Comparison of ENCODE assay signal across 8 cellular contexts in the genomic region with DNA sequence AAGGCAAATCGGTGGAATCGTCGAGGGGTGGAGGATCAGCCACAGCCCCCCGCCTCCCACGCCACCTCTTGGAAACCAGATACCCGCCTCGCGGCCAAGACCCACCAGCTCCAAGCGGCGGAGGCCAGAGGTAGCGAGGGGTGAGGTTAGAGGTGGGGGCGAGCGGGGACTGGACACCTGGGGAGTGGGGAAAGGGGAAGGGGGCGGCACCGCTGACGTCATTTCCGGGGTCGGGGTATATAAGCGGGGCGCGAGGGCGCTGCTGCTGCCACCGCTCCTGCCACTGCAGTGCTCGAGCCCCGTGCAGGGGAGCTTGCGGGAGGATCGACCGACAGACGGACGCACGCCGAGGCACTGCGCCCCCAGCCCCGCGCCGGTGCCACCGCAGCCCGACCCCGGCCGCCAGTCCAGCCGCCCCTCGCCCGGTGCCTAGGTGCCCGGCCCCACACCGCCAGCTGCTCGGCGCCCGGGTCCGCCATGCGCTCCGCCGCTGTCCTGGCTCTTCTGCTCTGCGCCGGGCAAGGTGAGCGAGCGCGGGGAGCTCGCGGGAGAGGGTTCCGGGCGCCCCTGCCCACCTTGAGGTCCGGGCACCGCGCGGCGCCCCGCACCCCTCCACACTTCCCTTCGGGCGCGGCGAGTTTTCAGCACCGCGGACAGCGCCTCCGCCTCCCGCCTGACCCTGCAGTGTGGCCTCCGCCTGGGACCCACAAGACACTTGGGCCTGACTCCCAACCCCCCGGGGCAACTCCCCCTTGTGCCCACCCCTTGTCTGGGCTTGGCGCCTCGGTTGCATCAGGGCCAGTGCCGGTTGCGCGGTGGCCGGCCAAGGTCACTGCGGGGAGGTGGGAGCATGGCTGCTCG. TPM values are rescaled to one million over a fixed set of nuclear protein-coding genes. Genes with fewer than 3 reads are reported as not detected.
DNase-seq lines count a peak whose midpoint lies in the region; ATAC-seq, FAIRE-seq and TF ChIP-seq lines count a peak whose summit lies in the region.

A gene with protein sequence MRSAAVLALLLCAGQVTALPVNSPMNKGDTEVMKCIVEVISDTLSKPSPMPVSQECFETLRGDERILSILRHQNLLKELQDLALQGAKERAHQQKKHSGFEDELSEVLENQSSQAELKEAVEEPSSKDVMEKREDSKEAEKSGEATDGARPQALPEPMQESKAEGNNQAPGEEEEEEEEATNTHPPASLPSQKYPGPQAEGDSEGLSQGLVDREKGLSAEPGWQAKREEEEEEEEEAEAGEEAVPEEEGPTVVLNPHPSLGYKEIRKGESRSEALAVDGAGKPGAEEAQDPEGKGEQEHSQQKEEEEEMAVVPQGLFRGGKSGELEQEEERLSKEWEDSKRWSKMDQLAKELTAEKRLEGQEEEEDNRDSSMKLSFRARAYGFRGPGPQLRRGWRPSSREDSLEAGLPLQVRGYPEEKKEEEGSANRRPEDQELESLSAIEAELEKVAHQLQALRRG (plus strand): TSS at position 268 of the 861 bp plus-strand sequence. CDS start 210 bp downstream, at position 478.

- no peak within 1 kb of the TSS for H3K23ac ChIP-seq in H1 (ENCODE audit: insufficient read length)

- no peak within 1 kb of the TSS for H2BK20ac ChIP-seq in H1 (ENCODE audit: low read length)

- H3K27me3 Mint-ChIP-seq in activated CD4-positive, alpha-beta T cell treated with anti-CD3 and anti-CD28 coated beads, Interleukin-2, amount 10 ng/mL, durations not matched to agents 24 days and 14 days, result peaks cover 14% of the 10 kb centered on the region

- no peak within 1 kb of the TSS for H3K4ac ChIP-seq in H1 (replicated peaks; ENCODE audit: insufficient read length, low read depth, low read length)

- H3K4me1 ChIP-seq in H1 (replicated peaks in 1 of 4; ENCODE audit: control insufficient read depth in 3 of 4, insufficient read depth in 4 of 4, low read length in 3 of 4) (peaks cover 0 to 15% (median 4%) of the 10 kb centered on the region in 4 experiments; a peak in 4 of 7 replicates), upper lobe of right lung (no peaks in the 10 kb centered on the region)

- no peak within 1 kb of the TSS for H2BK120ac ChIP-seq in H1 (replicated peaks; ENCODE audit: low read depth, low read length)

- TF ChIP-seq POLR2A in GM12891 (IDR thresholded peaks at IDR 0.05; ENCODE audit: low read depth, low read length), result no peak
- peak in 1 of 2 experiments; percentile 79; a peak in 2 of 3 replicates for TF ChIP-seq POLR2A in H1 (IDR thresholded peaks at IDR 0.05; ENCODE audit: control extremely low read depth in 1 of 2, low read depth in 2 of 2, low read length in 2 of 2)

- WGBS in H1 (ENCODE audit: extremely low coverage in 1 of 2, insufficient coverage in 1 of 2, insufficient read length in 1 of 2, insufficient replicate concordance in 2 of 2, low coverage in 1 of 2, low lambda C conversion rate in 2 of 2, missing lambda C conversion rate in 1 of 2), 2 experiments, result 3% methylated on average over 45 of the region's 86 CpGs; no CpG with 5 or more reads in 1 of the 2 experiments

- H3K23me2 ChIP-seq in H1 (ENCODE audit: low read depth, low read length), result peaks cover 13% of the 10 kb centered on the region; the same call in 1 of the 2 replicates

- H3K79me1 ChIP-seq in H1 (ENCODE audit: low read depth, low read length), result no peaks in the 10 kb centered on the region

- no peak within 1 kb of the TSS for H3K27ac Mint-ChIP-seq in activated CD4-positive, alpha-beta T cell treated with anti-CD3 and anti-CD28 coated beads, Interleukin-2, amount 10 ng/mL, durations not matched to agents 24 days and 14 days

- POLR2A ChIA-PET in H1 (lab: Charles Lee; ENCODE audit: partially characterized antibody), result interaction anchor here (0.7 to 1.9 kb wide), 6 partner anchors 9 to 174 kb away, joined by 3 to 10 read pairs (median 4); no protein-coding TSS in a partner anchor

- peak; percentile 74 for ATAC-seq in upper lobe of right lung
- ATAC-seq in HG02885 (IDR thresholded peaks at IDR 0.05; ENCODE audit: poor library complexity, unreplicated experiment), result no peak
- ATAC-seq in HG03460 (IDR thresholded peaks at IDR 0.05; ENCODE audit: unreplicated experiment), result no peak

- peaks cover 0 to 3% of the 10 kb centered on the region in 2 experiments for H4K20me1 ChIP-seq in H1 (replicated peaks in 1 of 2; ENCODE audit: control insufficient read depth in 1 of 2, insufficient read depth in 2 of 2, low read length in 2 of 2)

- peak within 1 kb of the TSS; percentile 72; the same call in 1 of the 2 replicates for H4K8ac ChIP-seq in H1 (ENCODE audit: extremely low read depth, insufficient read depth, low read length)

- no peak within 1 kb of the TSS for H3K4me3 Mint-ChIP-seq in activated CD4-positive, alpha-beta T cell treated with anti-CD3 and anti-CD28 coated beads, Interleukin-2, amount 10 ng/mL, durations not matched to agents 24 days and 14 days

- H2BK5ac ChIP-seq in H1 (ENCODE audit: low read depth, low read length), result no peak within 1 kb of the TSS; the same call in 1 of the 2 replicates

- no peaks in the 10 kb centered on the region for H3K9me3 Mint-ChIP-seq in activated CD4-positive, alpha-beta T cell treated with anti-CD3 and anti-CD28 coated beads, Interleukin-2, amount 10 ng/mL, durations not matched to agents 24 days and 14 days

- no peak for TF ChIP-seq RAD21 in H1 (IDR thresholded peaks at IDR 0.05 in 1 of 2, conservative IDR thresholded peaks at IDR 0.05 in 1 of 2; ENCODE audit: low read depth in 2 of 2, low read length in 2 of 2)

- no peaks in the 10 kb centered on the region for H3K36me3 ChIP-seq in H1 (ENCODE audit: control insufficient read depth in 2 of 4, insufficient read depth in 4 of 4, low read length in 3 of 4)
- no peaks in the 10 kb centered on the region for H3K36me3 ChIP-seq in upper lobe of right lung

- H3K4me3 ChIP-seq in H1 (ENCODE audit: extremely low read depth in 1 of 4, insufficient read depth in 2 of 4, low read depth in 3 of 4, low read length in 4 of 4), result peak within 1 kb of the TSS; percentile 36 to 79 (median 68)
- H3K4me3 ChIP-seq in upper lobe of right lung, result no peak within 1 kb of the TSS

- CTCF ChIA-PET in H1 (lab: Charles Lee; ENCODE audit: partially characterized antibody), result interaction anchor here (0.8 to 1.2 kb wide), 2 partner anchors 11 to 209 kb away, joined by 3 read pairs; no protein-coding TSS in a partner anchor

- H3K14ac ChIP-seq in H1 (ENCODE audit: insufficient read length), result no peak within 1 kb of the TSS

- H3K56ac ChIP-seq in H1 (replicated peaks; ENCODE audit: insufficient read length, low read depth, low read length), result no peak within 1 kb of the TSS

- FAIRE-seq in GM12891 (lab: Jason Lieb, UNC), result no peak
- no peak for FAIRE-seq in H1 (lab: Jason Lieb, UNC)

- no peak for TF ChIP-seq EP300 in H1 (IDR thresholded peaks at IDR 0.05; ENCODE audit: borderline replicate concordance in 1 of 2, low read depth in 2 of 2, low read length in 2 of 2)

- peaks cover 0 to 7% (median 2%) of the 10 kb centered on the region in 4 experiments; a peak in 3 of 7 replicates for H3K27me3 ChIP-seq in H1 (replicated peaks in 1 of 4; ENCODE audit: control insufficient read depth in 3 of 4, extremely low read depth in 1 of 4, insufficient read depth in 3 of 4, low read length in 3 of 4)
- peaks cover 22% of the 10 kb centered on the region for H3K27me3 ChIP-seq in upper lobe of right lung

- H3K4me2 ChIP-seq in H1 (ENCODE audit: insufficient read depth in 1 of 2, low read depth in 2 of 2, low read length in 2 of 2), result peak within 1 kb of the TSS; percentile 47 to 95

- H3K18ac ChIP-seq in H1 (ENCODE audit: extremely low read depth, low read length), result peak within 1 kb of the TSS; percentile 48; the same call in 1 of the 2 replicates

- TF ChIP-seq CTCF in H1 (IDR thresholded peaks at IDR 0.05; ENCODE audit: control extremely low read depth in 1 of 3, insufficient read depth in 1 of 3, low read depth in 1 of 3, low read length in 3 of 3) (no peak), upper lobe of right lung (IDR thresholded peaks at IDR 0.05) (no peak)

- H2BK15ac ChIP-seq in H1 (ENCODE audit: low read length), result no peak within 1 kb of the TSS

- intact Hi-C loops in activated CD4-positive, alpha-beta T cell treated with anti-CD3 and anti-CD28 coated beads, Interleukin-2, amount 10 ng/mL, durations not matched to agents 24 days and 14 days (cut with micrococcal nuclease), result no loop called here
- intact Hi-C loops in upper lobe of right lung (cut with DNase I), result no loop called here

- peak within 1 kb of the TSS; percentile 97; the same call in 1 of the 2 replicates for H2AFZ ChIP-seq in H1 (ENCODE audit: low read length)

- no peak within 1 kb of the TSS for H2AK5ac ChIP-seq in H1 (ENCODE audit: low read depth, low read length)

- H3K4me1 Mint-ChIP-seq in activated CD4-positive, alpha-beta T cell treated with anti-CD3 and anti-CD28 coated beads, Interleukin-2, amount 10 ng/mL, durations not matched to agents 24 days and 14 days, result no peaks in the 10 kb centered on the region

- H3K36me3 Mint-ChIP-seq in activated CD4-positive, alpha-beta T cell treated with anti-CD3 and anti-CD28 coated beads, Interleukin-2, amount 10 ng/mL, durations not matched to agents 24 days and 14 days (ENCODE audit: low read depth), result no peaks in the 10 kb centered on the region

- peak within 1 kb of the TSS; percentile 87; the same call in 1 of the 2 replicates for H2BK12ac ChIP-seq in H1 (ENCODE audit: low read depth, low read length)

- H3K27ac ChIP-seq in H1 (ENCODE audit: low read depth, low read length) (no peak within 1 kb of the TSS), upper lobe of right lung (no peak within 1 kb of the TSS)

- no peaks in the 10 kb centered on the region for H3K79me2 ChIP-seq in H1 (ENCODE audit: control insufficient read depth in 1 of 2, insufficient read depth in 2 of 2, low read length in 2 of 2)

- peak within 1 kb of the TSS; percentile 74 for H4K5ac ChIP-seq in H1 (ENCODE audit: insufficient read length, low read depth, low read length)

- H3K9me3 ChIP-seq in H1 (ENCODE audit: insufficient read depth in 2 of 2, low read depth in 1 of 2, low read length in 1 of 2) (no peaks in the 10 kb centered on the region), upper lobe of right lung (no peaks in the 10 kb centered on the region)

- DNase-seq in GM12891 (ENCODE audit: insufficient read length, low spot score), result peak; percentile 75
- DNase-seq in NCI-H2107 (lab: John Stamatoyannopoulos, UW), result peak; percentile 80
- DNase-seq in activated CD4-positive, alpha-beta T cell treated with anti-CD3 and anti-CD28 coated beads, Interleukin-2, amount 10 ng/mL, durations not matched to agents 24 days and 14 days, result peak; percentile 90
- DNase-seq in H1 (ENCODE audit: low read depth in 1 of 2, low spot score in 2 of 2), result peak; percentile 31 to 94
- DNase-seq in mucosa of gallbladder (ENCODE audit: low spot score), result peak; percentile 51
- peak; percentile 76 for DNase-seq in upper lobe of right lung

- peak within 1 kb of the TSS; percentile 48 for H4K91ac ChIP-seq in H1 (replicated peaks; ENCODE audit: insufficient read length, low read length)

- H3K9ac ChIP-seq in H1 (replicated peaks in 1 of 4; ENCODE audit: extremely low read depth in 1 of 4, low read depth in 3 of 4, low read length in 3 of 4), result peak within 1 kb of the TSS in 1 of 4 experiments; percentile 0; a peak in 1 of 7 replicates

RNA-seq across cellular contexts. Expression of the gene that starts here (rescaled TPM):
- polyA plus RNA-seq in GM12891 (2012; ENCODE audit: low read depth, missing spikeins), result 0.10 TPM
- not detected in 2 replicates for total RNA-seq in activated CD4-positive, alpha-beta T cell treated with anti-CD3 and anti-CD28 coated beads, Interleukin-2, amount 10 ng/mL, durations not matched to agents 24 days and 14 days
- total RNA-seq in H1 (2021; fragmentation: NEBNext Ultra II Directional; extraction: Animal tissue kit (Norgen Biotek cat#: 25700)), result 15.7 and 17.5 TPM in 2 replicates
- 18.2 and 28.2 TPM in 2 replicates for polyA plus RNA-seq in H1 (2011; rRNA removed)
- polyA plus RNA-seq in H1 (2011; cell fraction: cytosol; rRNA removed), result 15.5 TPM
- 18.4 TPM for polyA plus RNA-seq in H1 (2011; cell fraction: nucleus; rRNA removed)
- 32.9 to 51.4 TPM (median 48.8 TPM) in 4 replicates for polyA plus RNA-seq in H1 (2012, experiment 1 of 2)
- polyA plus RNA-seq in H1 (2012, experiment 2 of 2), result 27.8 TPM
- polyA plus RNA-seq in H1 (2013, experiment 1 of 2), result 29.9 TPM
- polyA plus RNA-seq in H1 (2013, experiment 2 of 2), result 31.5 TPM
- polyA minus RNA-seq in H1 (2011; rRNA and poly(A)+ RNA removed), result 5.2 and 9.3 TPM in 2 replicates
- 16.6 TPM for polyA minus RNA-seq in H1 (2011; cell fraction: cytosol; rRNA and poly(A)+ RNA removed)
- 6.9 TPM for polyA minus RNA-seq in H1 (2011; cell fraction: nucleus; rRNA and poly(A)+ RNA removed)
- total RNA-seq in mucosa of gallbladder, result 0.29 TPM
- total RNA-seq in upper lobe of right lung, result not detected

Comparison
In these comparisons a context has a peak if more than half of its experiments do, and no peak if none do; other contexts are left out.
1. RNA of the gene that starts here (total RNA-seq): 15.7 to 17.5 TPM in H1; 0.29 TPM in mucosa of gallbladder (single experiment), not detected in activated CD4-positive, alpha-beta T cell treated with anti-CD3 and anti-CD28 coated beads, Interleukin-2, amount 10 ng/mL, durations not matched to agents 24 days and 14 days and not detected in upper lobe of right lung (single experiment); every median in the first group is over 10 times any median in the second.
2. Peak in DNase-seq in activated CD4-positive, alpha-beta T cell treated with anti-CD3 and anti-CD28 coated beads, Interleukin-2, amount 10 ng/mL, durations not matched to agents 24 days and 14 days; RNA of the gene not detected or under 1 TPM.
3. Peak in DNase-seq in mucosa of gallbladder; RNA of the gene not detected or under 1 TPM.
4. Peak in DNase-seq and ATAC-seq in upper lobe of right lung; RNA of the gene not detected or under 1 TPM.
5. Peak in every context shown above with its lines, with median percentiles within 50 percentile points of each other: DNase-seq.